Comparison of ENCODE assay signal across 8 cellular contexts in the genomic region with DNA sequence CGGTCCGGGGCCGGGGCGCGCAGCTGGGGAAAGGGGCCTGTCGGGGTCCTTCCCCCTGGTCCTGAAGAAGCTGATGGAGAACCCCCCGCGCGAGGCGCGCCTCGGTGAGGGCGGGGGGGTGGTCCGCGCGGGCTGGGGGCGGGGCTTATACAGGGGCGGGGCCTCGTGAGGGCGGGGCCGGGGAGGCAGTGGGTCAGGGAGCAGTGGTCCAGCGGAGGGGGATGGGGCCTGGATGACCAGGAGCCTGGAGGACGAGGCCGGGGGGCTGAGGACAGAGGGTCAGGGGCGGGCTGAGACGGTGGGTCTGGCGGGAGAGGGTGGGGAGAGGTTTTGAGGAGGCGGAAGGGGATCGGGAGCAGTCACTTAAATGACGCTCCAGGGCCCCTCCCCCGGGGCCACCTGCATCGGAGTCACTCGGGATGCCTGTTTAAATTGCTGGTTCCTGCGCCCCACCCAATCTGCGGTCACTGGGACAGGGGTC. TPM values are rescaled to one million over a fixed set of nuclear protein-coding genes. Genes with fewer than 3 reads are reported as not detected.
DNase-seq lines count a peak whose midpoint lies in the region; ATAC-seq and TF ChIP-seq lines count a peak whose summit lies in the region.

No MANE protein-coding gene starts in this region.

- DNase-seq in NCI-H1436 (lab: John Stamatoyannopoulos, UW): peak; percentile 68
- DNase-seq in NCI-H1436 treated with DMSO at 0.1 percent for 48 hours (lab: John Stamatoyannopoulos, UW): no peak
- peak; percentile 40 for DNase-seq in NCI-H82 treated with DMSO at 0.1 percent for 48 hours (lab: John Stamatoyannopoulos, UW; ENCODE audit: unreplicated experiment)
- peak; percentile 63 for DNase-seq in activated T-helper 2 cell treated with anti-CD3 and anti-CD28 coated beads, Interferon-gamma antibody, Interleukin-2, Interleukin-4, amounts not matched to agents 10 μg/mL and 5 μg/mL and 100 μg/mL, durations not matched to agents 14 hours and 24 hours and 36 hours (ENCODE audit: low spot score)
- DNase-seq in fibroblast of pulmonary artery (ENCODE audit: low read depth): peak; percentile 41

- H3K9me3 ChIP-seq in neural cell (ENCODE audit: low read length) (no peaks in the 10 kb centered on the region), subcutaneous abdominal adipose tissue (ENCODE audit: control insufficient read depth in 5 of 5, low read length in 5 of 5) (no peaks in the 10 kb centered on the region)

- H3K9me3 Mint-ChIP-seq in activated T-helper 2 cell treated with anti-CD3 and anti-CD28 coated beads, Interferon-gamma antibody, Interleukin-2, Interleukin-4, amounts not matched to agents 10 μg/mL and 5 μg/mL and 100 μg/mL, durations not matched to agents 14 hours and 24 hours and 36 hours: no peaks in the 10 kb centered on the region

- peak overlapping the region; percentile 87 for H3K4me3 Mint-ChIP-seq in activated T-helper 2 cell treated with anti-CD3 and anti-CD28 coated beads, Interferon-gamma antibody, Interleukin-2, Interleukin-4, amounts not matched to agents 10 μg/mL and 5 μg/mL and 100 μg/mL, durations not matched to agents 14 hours and 24 hours and 36 hours (ENCODE audit: low read depth)

- H3K4me3 ChIP-seq in fibroblast of pulmonary artery (replicated peaks; ENCODE audit: low read depth, low read length) (peak overlapping the region; percentile 65), neural cell (ENCODE audit: low read length) (peak overlapping the region; percentile 82), subcutaneous abdominal adipose tissue (ENCODE audit: low read depth in 1 of 5, low read length in 5 of 5) (peak overlapping the region; percentile 67 to 94 (median 76))

- H4K20me1 ChIP-seq in neural cell (ENCODE audit: insufficient read depth): no peaks in the 10 kb centered on the region

- no peaks in the 10 kb centered on the region for H3F3A ChIP-seq in neural cell (ENCODE audit: insufficient read depth, low read length, poor library complexity, severe bottlenecking)

- peaks cover 6% of the 10 kb centered on the region for H3K4me1 Mint-ChIP-seq in activated T-helper 2 cell treated with anti-CD3 and anti-CD28 coated beads, Interferon-gamma antibody, Interleukin-2, Interleukin-4, amounts not matched to agents 10 μg/mL and 5 μg/mL and 100 μg/mL, durations not matched to agents 14 hours and 24 hours and 36 hours (ENCODE audit: low read depth)

- ATAC-seq in HG02678 (IDR thresholded peaks at IDR 0.05; ENCODE audit: unreplicated experiment): peak; percentile 20

- no peaks in the 10 kb centered on the region for H3K9me2 ChIP-seq in neural cell (ENCODE audit: insufficient read depth, low read length)

- no peaks in the 10 kb centered on the region for H3K36me3 ChIP-seq in neural cell (ENCODE audit: insufficient read depth, low read length)
- H3K36me3 ChIP-seq in subcutaneous abdominal adipose tissue (ENCODE audit: control insufficient read depth in 5 of 5, insufficient read depth in 5 of 5, low read length in 5 of 5): peaks cover 0 to 5% (median 2%) of the 10 kb centered on the region in 5 donors

- peak overlapping the region; percentile 73 for H3K4me2 ChIP-seq in neural cell (ENCODE audit: low read length)

- H3K79me2 ChIP-seq in neural cell (replicated peaks; ENCODE audit: insufficient read depth, low read length): peaks cover 3% of the 10 kb centered on the region

- TF ChIP-seq EP300 in neural cell (conservative IDR thresholded peaks at IDR 0.05; ENCODE audit: poor library complexity, severe bottlenecking): no peak

- no peaks in the 10 kb centered on the region for H3K36me3 Mint-ChIP-seq in activated T-helper 2 cell treated with anti-CD3 and anti-CD28 coated beads, Interferon-gamma antibody, Interleukin-2, Interleukin-4, amounts not matched to agents 10 μg/mL and 5 μg/mL and 100 μg/mL, durations not matched to agents 14 hours and 24 hours and 36 hours (ENCODE audit: low read depth)

- no peak for TF ChIP-seq CTCF in fibroblast of pulmonary artery (IDR thresholded peaks at IDR 0.05; ENCODE audit: low read length, missing control alignments)
- no peak for TF ChIP-seq CTCF in neural cell (IDR thresholded peaks at IDR 0.05; ENCODE audit: poor library complexity, severe bottlenecking)

- peak overlapping the region; percentile 21 for H2AFZ ChIP-seq in neural cell (ENCODE audit: low read depth, low read length)

- peak overlapping the region; percentile 82 for H3K27ac Mint-ChIP-seq in activated T-helper 2 cell treated with anti-CD3 and anti-CD28 coated beads, Interferon-gamma antibody, Interleukin-2, Interleukin-4, amounts not matched to agents 10 μg/mL and 5 μg/mL and 100 μg/mL, durations not matched to agents 14 hours and 24 hours and 36 hours

- H3K9ac ChIP-seq in neural cell (ENCODE audit: low read length) (peak overlapping the region; percentile 77), subcutaneous abdominal adipose tissue (ENCODE audit: low read length in 5 of 5) (peak overlapping the region in 4 of 5 donors; percentile 53 to 70 (median 60))

- H3K27ac ChIP-seq in neural cell (ENCODE audit: low read length): peak overlapping the region; percentile 85
- H3K27ac ChIP-seq in subcutaneous abdominal adipose tissue (ENCODE audit: low read depth, low read length): peak overlapping the region; percentile 98

- peaks cover 8 to 37% (median 35%) of the 10 kb centered on the region in 5 donors for H3K4me1 ChIP-seq in subcutaneous abdominal adipose tissue (ENCODE audit: control insufficient read depth in 5 of 5, insufficient read depth in 5 of 5, low read length in 5 of 5)

- H3K27me3 ChIP-seq in neural cell (ENCODE audit: insufficient read depth, low read depth, low read length): no peaks in the 10 kb centered on the region
- H3K27me3 ChIP-seq in subcutaneous abdominal adipose tissue (ENCODE audit: control insufficient read depth in 5 of 5, insufficient read depth in 4 of 5, low read length in 5 of 5): no peaks in the 10 kb centered on the region

- H3K27me3 Mint-ChIP-seq in activated T-helper 2 cell treated with anti-CD3 and anti-CD28 coated beads, Interferon-gamma antibody, Interleukin-2, Interleukin-4, amounts not matched to agents 10 μg/mL and 5 μg/mL and 100 μg/mL, durations not matched to agents 14 hours and 24 hours and 36 hours (ENCODE audit: low read depth): peaks cover 2% of the 10 kb centered on the region

- intact Hi-C loops in activated T-helper 2 cell treated with anti-CD3 and anti-CD28 coated beads, Interferon-gamma antibody, Interleukin-2, Interleukin-4, amounts not matched to agents 10 μg/mL and 5 μg/mL and 100 μg/mL, durations not matched to agents 14 hours and 24 hours and 36 hours (cut with micrococcal nuclease): no loop called here

- TF ChIP-seq RAD21 in neural cell (conservative IDR thresholded peaks at IDR 0.05): no peak

TF ChIP-seq in neural cell, 6 proteins besides CTCF, POLR2A, EP300 and RAD21:
- TF ChIP-seq POLR2AphosphoS5 (IDR thresholded peaks at IDR 0.05) (no peak), SMC3 (conservative IDR thresholded peaks at IDR 0.05; ENCODE audit: poor library complexity) (no peak), EZH2 (IDR thresholded peaks at IDR 0.05; ENCODE audit: borderline replicate concordance, insufficient read depth, low read length, poor library complexity, severe bottlenecking) (no peak), MXI1 (conservative IDR thresholded peaks at IDR 0.05; ENCODE audit: poor library complexity, severe bottlenecking) (no peak), TAF1 (IDR thresholded peaks at IDR 0.05; ENCODE audit: low read depth) (no peak)
- TF ChIP-seq, protein P1, sequence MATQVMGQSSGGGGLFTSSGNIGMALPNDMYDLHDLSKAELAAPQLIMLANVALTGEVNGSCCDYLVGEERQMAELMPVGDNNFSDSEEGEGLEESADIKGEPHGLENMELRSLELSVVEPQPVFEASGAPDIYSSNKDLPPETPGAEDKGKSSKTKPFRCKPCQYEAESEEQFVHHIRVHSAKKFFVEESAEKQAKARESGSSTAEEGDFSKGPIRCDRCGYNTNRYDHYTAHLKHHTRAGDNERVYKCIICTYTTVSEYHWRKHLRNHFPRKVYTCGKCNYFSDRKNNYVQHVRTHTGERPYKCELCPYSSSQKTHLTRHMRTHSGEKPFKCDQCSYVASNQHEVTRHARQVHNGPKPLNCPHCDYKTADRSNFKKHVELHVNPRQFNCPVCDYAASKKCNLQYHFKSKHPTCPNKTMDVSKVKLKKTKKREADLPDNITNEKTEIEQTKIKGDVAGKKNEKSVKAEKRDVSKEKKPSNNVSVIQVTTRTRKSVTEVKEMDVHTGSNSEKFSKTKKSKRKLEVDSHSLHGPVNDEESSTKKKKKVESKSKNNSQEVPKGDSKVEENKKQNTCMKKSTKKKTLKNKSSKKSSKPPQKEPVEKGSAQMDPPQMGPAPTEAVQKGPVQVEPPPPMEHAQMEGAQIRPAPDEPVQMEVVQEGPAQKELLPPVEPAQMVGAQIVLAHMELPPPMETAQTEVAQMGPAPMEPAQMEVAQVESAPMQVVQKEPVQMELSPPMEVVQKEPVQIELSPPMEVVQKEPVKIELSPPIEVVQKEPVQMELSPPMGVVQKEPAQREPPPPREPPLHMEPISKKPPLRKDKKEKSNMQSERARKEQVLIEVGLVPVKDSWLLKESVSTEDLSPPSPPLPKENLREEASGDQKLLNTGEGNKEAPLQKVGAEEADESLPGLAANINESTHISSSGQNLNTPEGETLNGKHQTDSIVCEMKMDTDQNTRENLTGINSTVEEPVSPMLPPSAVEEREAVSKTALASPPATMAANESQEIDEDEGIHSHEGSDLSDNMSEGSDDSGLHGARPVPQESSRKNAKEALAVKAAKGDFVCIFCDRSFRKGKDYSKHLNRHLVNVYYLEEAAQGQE (IDR thresholded peaks at IDR 0.05; ENCODE audit: borderline replicate concordance): no peak

RNA-seq across cellular contexts. Expression of gene TEF, which starts 0.4 kb away (rescaled TPM):
- 1.7 and 1.9 TPM in 2 replicates for total RNA-seq in activated T-helper 2 cell treated with anti-CD3 and anti-CD28 coated beads, Interferon-gamma antibody, Interleukin-2, Interleukin-4, amounts not matched to agents 10 μg/mL and 5 μg/mL and 100 μg/mL, durations not matched to agents 14 hours and 24 hours and 36 hours
- 4.1 and 4.9 TPM in 2 replicates for polyA plus RNA-seq in neural cell
- 7.1 TPM in 2 replicates for polyA minus RNA-seq in neural cell
